ENCODE assay signal across 1 cellular context in genomic region chr9:123556464-123557435, GRCh38.
TF ChIP-seq lines count a peak whose summit lies in the region.

No MANE protein-coding gene starts in this region.

TF ChIP-seq in K562, 482 proteins besides CTCF, POLR2A, EP300 and RAD21 (continued from another document and continues in another):
- TF ChIP-seq CHD7 (IDR thresholded peaks at IDR 0.05; ENCODE audit: low read depth, low read length) (no peak), CCNT2 (IDR thresholded peaks at IDR 0.05; ENCODE audit: borderline replicate concordance, extremely low read depth, insufficient read length, low read depth, low read length) (no peak), MTF1 (CRISPR knock-in tag; IDR thresholded peaks at IDR 0.05; ENCODE audit: borderline replicate concordance) (no peak), IRF9 (tag; IDR thresholded peaks at IDR 0.05) (no peak), ZNF57 (CRISPR knock-in tag; IDR thresholded peaks at IDR 0.05) (no peak), NR0B1 (IDR thresholded peaks at IDR 0.05; ENCODE audit: partially characterized antibody) (no peak), TAL1 (IDR thresholded peaks at IDR 0.05) (peak; percentile 20; the same call in 1 of the 2 replicates), ZNF395 (CRISPR knock-in tag; IDR thresholded peaks at IDR 0.05) (peak; percentile 38; the same call in 1 of the 2 replicates), ESRRA (IDR thresholded peaks at IDR 0.05; ENCODE audit: borderline replicate concordance, low read depth) (peak; percentile 76; the same call in 1 of the 2 replicates), FOXM1 (IDR thresholded peaks at IDR 0.05; ENCODE audit: low read depth) (no peak), FOXM1 (CRISPR knock-in tag; IDR thresholded peaks at IDR 0.05; ENCODE audit: low read depth) (no peak), ZNF696 (CRISPR knock-in tag; conservative IDR thresholded peaks at IDR 0.05) (no peak), RFX7 (CRISPR knock-in tag; IDR thresholded peaks at IDR 0.05) (no peak), CCAR2 (IDR thresholded peaks at IDR 0.05; ENCODE audit: low read depth, low read length) (no peak), ZNF408 (CRISPR knock-in tag; IDR thresholded peaks at IDR 0.05; ENCODE audit: low read depth) (no peak), FOS (IDR thresholded peaks at IDR 0.05; ENCODE audit: extremely low read depth, insufficient read length) (no peak), E2F4 (CRISPR knock-in tag; IDR thresholded peaks at IDR 0.05; ENCODE audit: low read depth) (no peak), ZBTB11 (CRISPR knock-in tag; IDR thresholded peaks at IDR 0.05) (no peak), SNAPC5 (CRISPR knock-in tag; IDR thresholded peaks at IDR 0.05) (no peak), GABPB1 (CRISPR knock-in tag; IDR thresholded peaks at IDR 0.05) (no peak), ELK3 (CRISPR knock-in tag; IDR thresholded peaks at IDR 0.05) (no peak), STAT5B (CRISPR knock-in tag; IDR thresholded peaks at IDR 0.05) (no peak), FOXA1 (IDR thresholded peaks at IDR 0.05; ENCODE audit: borderline replicate concordance) (no peak), ZBTB7A (IDR thresholded peaks at IDR 0.05; ENCODE audit: borderline replicate concordance, control insufficient read depth, low read depth, low read length) (no peak), KAT2B (IDR thresholded peaks at IDR 0.05; ENCODE audit: low read depth, low read length) (no peak), LCOR (CRISPR knock-in tag; IDR thresholded peaks at IDR 0.05) (no peak), CTCFL (IDR thresholded peaks at IDR 0.05; ENCODE audit: borderline replicate concordance, insufficient read depth, low read depth, low read length, poor library complexity, severe bottlenecking) (no peak), PTTG1 (tag; IDR thresholded peaks at IDR 0.05; ENCODE audit: low read depth) (no peak), MAZ (CRISPR knock-in tag; conservative IDR thresholded peaks at IDR 0.05 in 1 of 2, IDR thresholded peaks at IDR 0.05 in 1 of 2) (peak in 1 of 2 experiments; percentile 23; a peak in 1 of 4 replicates), HMG20B (CRISPR knock-in tag; IDR thresholded peaks at IDR 0.05) (no peak), HNRNPH1 (optimal IDR thresholded peaks at IDR 0.05; ENCODE audit: low read depth, low read length) (no peak), ZNF12 (CRISPR knock-in tag; IDR thresholded peaks at IDR 0.05) (no peak)
